In genomic region chr9:114223564-114224246, GRCh38 we compare ENCODE assay signal across 1 cellular context.
A peak's percentile ranks its signal among the peaks of the same experiment; 100 is the strongest.
TF ChIP-seq lines count a peak whose summit lies in the region.

No MANE protein-coding gene starts in this region.

TF ChIP-seq in H1, 55 proteins besides CTCF, POLR2A, EP300 and RAD21:
- TF ChIP-seq CBX5 (IDR thresholded peaks at IDR 0.05; ENCODE audit: low read depth, low read length) (no peak), SIN3A (conservative IDR thresholded peaks at IDR 0.05 in 1 of 2, IDR thresholded peaks at IDR 0.05 in 1 of 2; ENCODE audit: low read depth in 1 of 2, low read length in 2 of 2) (no peak), KDM1A (IDR thresholded peaks at IDR 0.05; ENCODE audit: borderline replicate concordance, low read length) (0 out of 2 replicates have a peak, but pooled peaks have one; percentile 42), MAFK (IDR thresholded peaks at IDR 0.05; ENCODE audit: low read depth, low read length) (no peak), GABPA (IDR thresholded peaks at IDR 0.05; ENCODE audit: borderline replicate concordance, insufficient read depth, low read length) (no peak), GTF2F1 (IDR thresholded peaks at IDR 0.05; ENCODE audit: borderline replicate concordance, low read depth, low read length) (no peak)
